Comparison of ENCODE assay signal across 1 cellular context in genomic region chr1:51499694-51500093, GRCh38.
TF ChIP-seq lines count a peak whose summit lies in the region.

No MANE protein-coding gene starts in this region.

TF ChIP-seq in WTC11, 78 proteins besides CTCF, POLR2A, EP300 and RAD21 (continued from another document):
- TF ChIP-seq, protein P1, sequence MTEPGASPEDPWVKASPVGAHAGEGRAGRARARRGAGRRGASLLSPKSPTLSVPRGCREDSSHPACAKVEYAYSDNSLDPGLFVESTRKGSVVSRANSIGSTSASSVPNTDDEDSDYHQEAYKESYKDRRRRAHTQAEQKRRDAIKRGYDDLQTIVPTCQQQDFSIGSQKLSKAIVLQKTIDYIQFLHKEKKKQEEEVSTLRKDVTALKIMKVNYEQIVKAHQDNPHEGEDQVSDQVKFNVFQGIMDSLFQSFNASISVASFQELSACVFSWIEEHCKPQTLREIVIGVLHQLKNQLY (CRISPR knock-in tag; IDR thresholded peaks at IDR 0.05) = no peak
- no peak for TF ChIP-seq EMX1 (CRISPR knock-in tag; IDR thresholded peaks at IDR 0.05)
- TF ChIP-seq, protein P2, sequence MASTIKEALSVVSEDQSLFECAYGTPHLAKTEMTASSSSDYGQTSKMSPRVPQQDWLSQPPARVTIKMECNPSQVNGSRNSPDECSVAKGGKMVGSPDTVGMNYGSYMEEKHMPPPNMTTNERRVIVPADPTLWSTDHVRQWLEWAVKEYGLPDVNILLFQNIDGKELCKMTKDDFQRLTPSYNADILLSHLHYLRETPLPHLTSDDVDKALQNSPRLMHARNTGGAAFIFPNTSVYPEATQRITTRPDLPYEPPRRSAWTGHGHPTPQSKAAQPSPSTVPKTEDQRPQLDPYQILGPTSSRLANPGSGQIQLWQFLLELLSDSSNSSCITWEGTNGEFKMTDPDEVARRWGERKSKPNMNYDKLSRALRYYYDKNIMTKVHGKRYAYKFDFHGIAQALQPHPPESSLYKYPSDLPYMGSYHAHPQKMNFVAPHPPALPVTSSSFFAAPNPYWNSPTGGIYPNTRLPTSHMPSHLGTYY (CRISPR knock-in tag; IDR thresholded peaks at IDR 0.05) = no peak
- TF ChIP-seq SP1 (CRISPR knock-in tag; conservative IDR thresholded peaks at IDR 0.05) = no peak
- TF ChIP-seq ESRRA (CRISPR knock-in tag; IDR thresholded peaks at IDR 0.05; ENCODE audit: borderline replicate concordance) = no peak
- TF ChIP-seq NR2C2 (CRISPR knock-in tag; IDR thresholded peaks at IDR 0.05) = no peak
- TF ChIP-seq RORB (CRISPR knock-in tag; IDR thresholded peaks at IDR 0.05) = no peak
- no peak for TF ChIP-seq ZNF416 (CRISPR knock-in tag; IDR thresholded peaks at IDR 0.05)
- TF ChIP-seq PREB (CRISPR knock-in tag; IDR thresholded peaks at IDR 0.05; ENCODE audit: borderline replicate concordance) = no peak
- no peak for TF ChIP-seq ZNF232 (CRISPR knock-in tag; IDR thresholded peaks at IDR 0.05)
- no peak for TF ChIP-seq ZNF263 (CRISPR knock-in tag; IDR thresholded peaks at IDR 0.05; ENCODE audit: low read depth)
TF ChIP-seq in WTC11: peak in this region for 0.
